In the genomic region with DNA sequence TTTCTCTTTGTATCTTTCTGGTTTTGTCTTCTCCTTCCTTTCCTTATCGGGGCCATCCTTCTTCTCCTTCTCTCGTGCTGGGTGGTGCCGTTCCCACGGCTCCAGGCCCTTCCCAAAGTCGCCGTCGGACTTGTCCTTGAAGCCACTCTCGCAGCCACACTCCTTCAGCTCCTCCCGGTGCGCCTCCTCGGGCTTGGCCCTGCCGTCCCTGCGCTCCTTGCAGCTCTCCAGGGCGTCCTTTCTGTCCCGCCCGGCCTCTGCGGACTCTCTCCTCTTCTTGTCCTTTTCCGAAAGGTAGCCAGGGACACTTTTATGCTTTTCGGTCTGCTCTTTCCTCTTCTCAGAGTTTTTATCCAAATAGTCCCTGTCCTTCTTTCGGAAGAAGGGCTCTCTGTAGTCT, we compare ENCODE assay signal across 7 cellular contexts.
"Had no signal": no experiment of that assay in that cellular context is flagged by ENCODE, and none has a peak within 500 bp of the region (broad histone marks: within the 10 kb centered on the region; RNA-seq: fewer than 3 reads in every experiment).

No MANE protein-coding gene starts in this region.

- H3K27me3 Mint-ChIP-seq: IgD-negative memory B cell had no signal

- H3K4me1 Mint-ChIP-seq: H9, IgD-negative memory B cell had no signal

- H3K4me3 Mint-ChIP-seq: H9, IgD-negative memory B cell had no signal

- DNase-seq: GOT3, H9, HCEC 1CT, KG1 had no signal

- FAIRE-seq: H54, HTR-8/SVneo had no signal

- H3K9me3 Mint-ChIP-seq: H9, IgD-negative memory B cell had no signal

- H3K27ac Mint-ChIP-seq: H9, IgD-negative memory B cell had no signal
